16 cellular contexts compared by ENCODE assay signal in genomic region chr7:28705350-28705749, GRCh38.
DNase-seq lines count a peak whose midpoint lies in the region; ATAC-seq, FAIRE-seq and TF ChIP-seq lines count a peak whose summit lies in the region.
"Had no signal": no experiment of that assay in that cellular context is flagged by ENCODE, and none has a peak within 500 bp of the region (broad histone marks: within the 10 kb centered on the region; RNA-seq: fewer than 3 reads in every experiment).

No MANE protein-coding gene starts in this region.

- H2BK5ac ChIP-seq in mesenchymal stem cell (ENCODE audit: low read depth, low read length, poor library complexity, severe bottlenecking) = no peak overlapping the region

- WGBS in mesenchymal stem cell = 100% methylated on average over 1 of the region's 2 CpGs

- FAIRE-seq in GM19239 (lab: Jason Lieb, UNC) = no peak

- H2BK12ac ChIP-seq in mesenchymal stem cell (ENCODE audit: low read length in 2 of 2) = no peak overlapping the region

- H3K27ac Mint-ChIP-seq in immature natural killer cell = no peak overlapping the region
- H3K27ac Mint-ChIP-seq: activated T-helper 2 cell treated with anti-CD3 and anti-CD28 coated beads, Interferon-gamma antibody, Interleukin-2, Interleukin-4, amounts not matched to agents 10 μg/mL and 5 μg/mL and 100 μg/mL, durations not matched to agents 14 hours and 24 hours and 36 hours; naive thymus-derived CD8-positive, alpha-beta T cell had no signal

- H3K9ac ChIP-seq in mesenchymal stem cell (ENCODE audit: low read length) = no peak overlapping the region

- H3K36me3 ChIP-seq in mesenchymal stem cell (ENCODE audit: control insufficient read depth in 1 of 2, insufficient read depth in 2 of 2, low read depth in 1 of 2, low read length in 2 of 2) = peaks cover 5% of the 10 kb centered on the region in 2 experiments
- H3K36me3 ChIP-seq: cardiac muscle cell, esophagus muscularis mucosa had no signal

- peak; percentile 88 for ATAC-seq in GM18868 (IDR thresholded peaks at IDR 0.05; ENCODE audit: unreplicated experiment)
- peak; percentile 99 for ATAC-seq in GM21723 (IDR thresholded peaks at IDR 0.05; ENCODE audit: unreplicated experiment)
- peak; percentile 86 for ATAC-seq in HG03139 (IDR thresholded peaks at IDR 0.05; ENCODE audit: unreplicated experiment)
- no peak for ATAC-seq in SK-N-SH treated with all-trans-retinoic acid at 6 μM for 48 hours
- ATAC-seq: naive thymus-derived CD8-positive, alpha-beta T cell had no signal

- peaks cover 0 to 3% (median 2%) of the 10 kb centered on the region in 3 donors for H3K27me3 Mint-ChIP-seq in immature natural killer cell (ENCODE audit: low read depth in 3 of 3)

- no peak overlapping the region for H2AK5ac ChIP-seq in mesenchymal stem cell (ENCODE audit: low read length, severe bottlenecking)

- H3K4me3 ChIP-seq in mesenchymal stem cell (ENCODE audit: insufficient read depth in 1 of 2, low read depth in 1 of 2, low read length in 2 of 2) = no peak overlapping the region
- H3K4me3 ChIP-seq: cardiac muscle cell, esophagus muscularis mucosa, smooth muscle cell had no signal

- H3K14ac ChIP-seq in mesenchymal stem cell (ENCODE audit: low read length in 2 of 2) = no peak overlapping the region

- H3K4me1 ChIP-seq in mesenchymal stem cell (ENCODE audit: control insufficient read depth, insufficient read depth, low read depth, low read length) = peaks cover 5% of the 10 kb centered on the region

- H3K36me3 Mint-ChIP-seq in immature natural killer cell = no peaks in the 10 kb centered on the region

- no peaks in the 10 kb centered on the region for H3K9me3 ChIP-seq in mesenchymal stem cell (ENCODE audit: control insufficient read depth, low read length)
- H3K9me3 ChIP-seq: esophagus muscularis mucosa had no signal

- no peak overlapping the region for H3K4ac ChIP-seq in mesenchymal stem cell (ENCODE audit: low read depth in 1 of 2, low read length in 2 of 2)

- H3K4me2 ChIP-seq in mesenchymal stem cell (ENCODE audit: low read length, poor library complexity, severe bottlenecking) = no peak overlapping the region
- H3K4me2 ChIP-seq: smooth muscle cell had no signal

- no peak overlapping the region for H2AFZ ChIP-seq in mesenchymal stem cell (ENCODE audit: low read depth, low read length)

- no peaks in the 10 kb centered on the region for H3K27me3 ChIP-seq in mesenchymal stem cell (ENCODE audit: control insufficient read depth in 1 of 2, insufficient read depth in 1 of 2, low read length in 2 of 2)
- H3K27me3 ChIP-seq: cardiac muscle cell, esophagus muscularis mucosa had no signal

- H3K4me1 Mint-ChIP-seq in immature natural killer cell = no peaks in the 10 kb centered on the region

- no peak overlapping the region for H3K18ac ChIP-seq in mesenchymal stem cell (ENCODE audit: low read depth in 1 of 2, low read length in 2 of 2)

- DNase-seq in mesenchymal stem cell (peak; percentile 25), GM19239 (ENCODE audit: insufficient read length, low spot score) (no peak), putamen (ENCODE audit: low spot score) (no peak), immature natural killer cell (no peak)
- DNase-seq: Calu3; IMR-90; naive thymus-derived CD8-positive, alpha-beta T cell; NCI-H2107 had no signal

- no peak overlapping the region for H2BK15ac ChIP-seq in mesenchymal stem cell (ENCODE audit: low read depth, poor library complexity, severe bottlenecking)

- no peak overlapping the region for H2BK120ac ChIP-seq in mesenchymal stem cell (ENCODE audit: low read depth, low read length)

- no peak overlapping the region for H4K8ac ChIP-seq in mesenchymal stem cell (ENCODE audit: low read length)

- peaks cover 0 to 3% (median 0%) of the 10 kb centered on the region in 6 donors for H3K9me3 Mint-ChIP-seq in immature natural killer cell
- H3K9me3 Mint-ChIP-seq: activated T-helper 2 cell treated with anti-CD3 and anti-CD28 coated beads, Interferon-gamma antibody, Interleukin-2, Interleukin-4, amounts not matched to agents 10 μg/mL and 5 μg/mL and 100 μg/mL, durations not matched to agents 14 hours and 24 hours and 36 hours had no signal

- no peak overlapping the region for H4K91ac ChIP-seq in mesenchymal stem cell (ENCODE audit: low read length)

- peaks cover 14% of the 10 kb centered on the region for H3K79me1 ChIP-seq in mesenchymal stem cell (replicated peaks; ENCODE audit: low read length, poor library complexity, severe bottlenecking)

- no peak overlapping the region for H3K27ac ChIP-seq in mesenchymal stem cell (ENCODE audit: low read length, poor library complexity, severe bottlenecking)
- H3K27ac ChIP-seq: cardiac muscle cell, esophagus muscularis mucosa had no signal

- H3K4me3 Mint-ChIP-seq in immature natural killer cell = no peak overlapping the region
- H3K4me3 Mint-ChIP-seq: naive thymus-derived CD8-positive, alpha-beta T cell had no signal

- no peak overlapping the region for H3K23ac ChIP-seq in mesenchymal stem cell (ENCODE audit: low read length in 2 of 2)

TF ChIP-seq in SK-N-SH treated with all-trans-retinoic acid at 6 μM for 48 hours, 23 proteins besides CTCF, POLR2A, EP300 and RAD21:
- TF ChIP-seq RARB (CRISPR knock-in tag; IDR thresholded peaks at IDR 0.05) = no peak
